23 cellular contexts compared by ENCODE assay signal in the genomic region with DNA sequence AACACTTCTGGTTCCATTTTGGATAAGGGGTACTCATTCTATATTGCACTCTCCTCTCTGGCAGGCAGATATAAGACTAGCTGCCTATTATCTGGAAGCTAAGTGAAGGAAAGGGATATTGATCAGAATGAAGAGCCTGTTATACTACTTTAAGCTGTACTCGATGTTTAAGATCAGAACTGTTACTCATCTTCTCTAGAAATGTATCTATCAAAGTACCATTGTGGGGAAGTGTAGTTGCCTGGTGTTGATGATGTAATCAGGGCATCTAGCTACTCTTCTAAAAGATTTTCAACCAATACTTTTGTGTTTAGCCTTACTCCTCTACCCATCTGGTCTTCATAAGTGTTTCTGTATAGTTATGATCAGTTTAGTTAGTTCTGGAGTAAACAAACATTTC. TPM values are rescaled to one million over a fixed set of nuclear protein-coding genes. Genes with fewer than 3 reads are reported as not detected.
DNase-seq lines count a peak whose midpoint lies in the region; ATAC-seq, FAIRE-seq and TF ChIP-seq lines count a peak whose summit lies in the region.
"Had no signal": no experiment of that assay in that cellular context is flagged by ENCODE, and none has a peak within 500 bp of the region (broad histone marks: within the 10 kb centered on the region; RNA-seq: fewer than 3 reads in every experiment).

No MANE protein-coding gene starts in this region.

- peak; percentile 60 for ATAC-seq in activated CD8-positive, alpha-beta T cell treated with anti-CD3 and anti-CD28 coated beads for 36 hours
- no peak for ATAC-seq in activated CD8-positive, alpha-beta T cell treated with anti-CD3 and anti-CD28 coated beads, Interleukin-2, amount 10 ng/mL, durations not matched to agents 7 days and 5 days
- ATAC-seq in HepG2 (no peak), right lobe of liver (no peak), GM12878 (peak; percentile 13; the same call in 2 of the 3 replicates), Right ventricle myocardium inferior (no peak)
- ATAC-seq: GM23338 had no signal

- SMC1A ChIA-PET in GM12878 (lab: Charles Lee; ENCODE audit: uncharacterized antibody, unreplicated experiment), result interaction anchor here (0.9 to 1.6 kb wide), 5 partner anchors 8 to 33 kb away, joined by 3 to 4 read pairs (median 3); no protein-coding TSS in a partner anchor

- H3K27me3 Mint-ChIP-seq in activated CD8-positive, alpha-beta T cell treated with anti-CD3 and anti-CD28 coated beads for 36 hours, result no peaks in the 10 kb centered on the region
- H3K27me3 Mint-ChIP-seq in activated CD8-positive, alpha-beta T cell treated with anti-CD3 and anti-CD28 coated beads, Interleukin-2, amount 10 ng/mL, durations not matched to agents 7 days and 5 days (ENCODE audit: low read depth), result no peaks in the 10 kb centered on the region
- H3K27me3 Mint-ChIP-seq: CD4-positive, alpha-beta memory T cell had no signal

- CTCF ChIA-PET in activated CD8-positive, alpha-beta T cell treated with anti-CD3 and anti-CD28 coated beads for 36 hours (lab: Charles Lee), result no interaction called here
- CTCF ChIA-PET in activated CD8-positive, alpha-beta T cell treated with anti-CD3 and anti-CD28 coated beads, Interleukin-2, amount 10 ng/mL, durations not matched to agents 7 days and 5 days (lab: Charles Lee), result interaction anchor here (1.1 to 1.2 kb wide), 2 partner anchors 11 to 23 kb away, joined by 3 to 4 read pairs; no protein-coding TSS in a partner anchor
- CTCF ChIA-PET in HepG2 (lab: Yijun Ruan, JAX; ENCODE audit: low intra/inter-chr PET ratio, low total read pairs) (no interaction called here), GM12878 (lab: Yijun Ruan, JAX) (interaction anchor here (0.7 kb wide), 2 partner anchors 23 to 380 kb away, joined by 3 read pairs; no protein-coding TSS in a partner anchor)

- TF ChIP-seq RAD21 in HepG2 (CRISPR knock-in tag; IDR thresholded peaks at IDR 0.05) (no peak), GM12878 (IDR thresholded peaks at IDR 0.05; ENCODE audit: insufficient read depth, low read depth, low read length) (no peak)

- FAIRE-seq in HepG2 (lab: Jason Lieb, UNC) (no peak), GM12878 (lab: Jason Lieb, UNC) (no peak)

- H3K4me2 ChIP-seq in HepG2 (ENCODE audit: low read depth, low read length) (no peak overlapping the region), GM12878 (ENCODE audit: control insufficient read depth, insufficient read depth) (no peak overlapping the region)
- H3K4me2 ChIP-seq: GM23338 had no signal

- H3K27me3 ChIP-seq in HepG2 (ENCODE audit: control insufficient read depth in 1 of 2, insufficient read depth in 2 of 2, low read length in 2 of 2) (no peaks in the 10 kb centered on the region; a peak in 1 of 5 replicates), right lobe of liver (no peaks in the 10 kb centered on the region), GM12878 (replicated peaks in 1 of 2; ENCODE audit: control insufficient read depth in 2 of 2, insufficient read depth in 2 of 2, low read length in 1 of 2) (no peaks in the 10 kb centered on the region), tibial nerve (no peaks in the 10 kb centered on the region)
- H3K27me3 ChIP-seq: MG63 had no signal

- H3K79me2 ChIP-seq in HepG2 (ENCODE audit: insufficient read depth, low read length) (peaks cover 30% of the 10 kb centered on the region), GM12878 (ENCODE audit: control insufficient read depth, insufficient read depth, low read length) (peaks cover 13% of the 10 kb centered on the region)

- BruUV-seq in HepG2 (replicated peaks; lab: Mats Ljungman, UMichigan), result no TSS peak
- no TSS peak for BruUV-seq in GM12878 (replicated peaks; lab: Mats Ljungman, UMichigan)

- H3K4me3 Mint-ChIP-seq in activated CD8-positive, alpha-beta T cell treated with anti-CD3 and anti-CD28 coated beads for 36 hours, result no peak overlapping the region
- H3K4me3 Mint-ChIP-seq in activated CD8-positive, alpha-beta T cell treated with anti-CD3 and anti-CD28 coated beads, Interleukin-2, amount 10 ng/mL, durations not matched to agents 7 days and 5 days, result no peak overlapping the region
- H3K4me3 Mint-ChIP-seq: CD4-positive, alpha-beta memory T cell; GM23338; H9; HFFc6 had no signal

- H2AFZ ChIP-seq in HepG2 (ENCODE audit: low read length) (no peak overlapping the region), GM12878 (ENCODE audit: control insufficient read depth, low read depth, low read length) (no peak overlapping the region)
- H2AFZ ChIP-seq: GM23338 had no signal

- intact Hi-C loops in activated CD8-positive, alpha-beta T cell treated with anti-CD3 and anti-CD28 coated beads for 36 hours (cut with micrococcal nuclease), result loop anchor here (10.0 kb wide), 1 partner anchor 283 kb away; no protein-coding TSS in a partner anchor
- intact Hi-C loops in HepG2 (cut with micrococcal nuclease; ENCODE audit: unreplicated experiment) (no loop called here), right lobe of liver (cut with DNase I) (no loop called here), GM12878 (cut with micrococcal nuclease; ENCODE audit: unreplicated experiment) (no loop called here), Right ventricle myocardium inferior (cut with DNase I) (loop anchor here (10.0 kb wide), 1 partner anchor 283 kb away; no protein-coding TSS in a partner anchor)

- H3K4me3 ChIP-seq in HepG2 (replicated peaks in 1 of 3; ENCODE audit: insufficient read depth in 1 of 3, low read depth in 2 of 3, low read length in 3 of 3) (no peak overlapping the region), right lobe of liver (no peak overlapping the region), GM12878 (no peak overlapping the region), tibial nerve (no peak overlapping the region)
- H3K4me3 ChIP-seq: GM23338, MG63 had no signal

- H4K20me1 ChIP-seq in HepG2 (ENCODE audit: insufficient read depth, low read length), result no peaks in the 10 kb centered on the region; the same call in 1 of the 2 replicates
- H4K20me1 ChIP-seq in GM12878 (ENCODE audit: control insufficient read depth, insufficient read depth), result no peaks in the 10 kb centered on the region

- no peak for TF ChIP-seq POLR2A in HepG2 (IDR thresholded peaks at IDR 0.05; ENCODE audit: insufficient read depth in 1 of 2, low read depth in 2 of 2, low read length in 2 of 2)
- TF ChIP-seq POLR2A in right lobe of liver (IDR thresholded peaks at IDR 0.05), result no peak
- no peak for TF ChIP-seq POLR2A in GM12878 (IDR thresholded peaks at IDR 0.05; ENCODE audit: low read depth, low read length)
- no peak for TF ChIP-seq POLR2A in tibial nerve (IDR thresholded peaks at IDR 0.05)

- peaks cover 16% of the 10 kb centered on the region for H3K4me1 ChIP-seq in HepG2 (ENCODE audit: insufficient read depth, low read length)
- peaks cover 0 to 4% (median 0%) of the 10 kb centered on the region in 4 donors for H3K4me1 ChIP-seq in right lobe of liver
- no peaks in the 10 kb centered on the region for H3K4me1 ChIP-seq in GM12878 (ENCODE audit: control insufficient read depth, insufficient read depth, low read length)
- peaks cover 0 to 8% (median 0%) of the 10 kb centered on the region in 4 donors for H3K4me1 ChIP-seq in tibial nerve

- no peak overlapping the region for H3K9ac ChIP-seq in HepG2 (ENCODE audit: insufficient read depth, low read depth, low read length)
- no peak overlapping the region for H3K9ac ChIP-seq in GM12878 (ENCODE audit: control insufficient read depth, insufficient read depth, low read length)

- WGBS in HepG2 (ENCODE audit: low lambda C conversion rate), result 88% methylated on average over 1 of the region's 1 CpG
- 100% methylated on average over 1 of the region's 1 CpG for WGBS in right lobe of liver (ENCODE audit: insufficient coverage, low coverage, low lambda C conversion rate, missing lambda C conversion rate)
- WGBS in GM12878 (ENCODE audit: insufficient coverage, insufficient replicate concordance, low lambda C conversion rate, missing lambda C conversion rate), result 0% methylated on average over 1 of the region's 1 CpG
- 90 to 97% methylated on average over 1 of the region's 1 CpG for WGBS in tibial nerve, 2 donors

- POLR2A ChIA-PET in activated CD8-positive, alpha-beta T cell treated with anti-CD3 and anti-CD28 coated beads for 36 hours (lab: Charles Lee), result no interaction called here
- POLR2A ChIA-PET in activated CD8-positive, alpha-beta T cell treated with anti-CD3 and anti-CD28 coated beads, Interleukin-2, amount 10 ng/mL, durations not matched to agents 7 days and 5 days (lab: Charles Lee), result no interaction called here
- POLR2A ChIA-PET in HepG2 (lab: Yijun Ruan, JAX) (no interaction called here), GM12878 (lab: Charles Lee) (interaction anchor here (0.5 to 1.2 kb wide), 2 partner anchors 9 to 1288 kb away, joined by 4 to 5 read pairs; no protein-coding TSS in a partner anchor)

- RAD21 ChIA-PET in GM12878 (lab: Charles Lee; ENCODE audit: unreplicated experiment), result no interaction called here

- H3K9me3 Mint-ChIP-seq in activated CD8-positive, alpha-beta T cell treated with anti-CD3 and anti-CD28 coated beads for 36 hours, result no peaks in the 10 kb centered on the region
- H3K9me3 Mint-ChIP-seq in activated CD8-positive, alpha-beta T cell treated with anti-CD3 and anti-CD28 coated beads, Interleukin-2, amount 10 ng/mL, durations not matched to agents 7 days and 5 days (ENCODE audit: insufficient read depth), result no peaks in the 10 kb centered on the region
- H3K9me3 Mint-ChIP-seq: CD4-positive, alpha-beta memory T cell; GM23338; H9; HFFc6 had no signal

- DNase-seq in activated CD8-positive, alpha-beta T cell treated with anti-CD3 and anti-CD28 coated beads for 36 hours, result no peak
- no peak for DNase-seq in activated CD8-positive, alpha-beta T cell treated with anti-CD3 and anti-CD28 coated beads, Interleukin-2, amount 10 ng/mL, durations not matched to agents 7 days and 5 days
- DNase-seq in HepG2 (ENCODE audit: low spot score) (no peak), right lobe of liver (no peak), GM12878 (ENCODE audit: low read depth, low spot score) (no peak), tibial nerve (ENCODE audit: low spot score in 2 of 2) (no peak), Right ventricle myocardium inferior (ENCODE audit: missing footprints) (no peak)
- DNase-seq: C1 segment of cervical spinal cord; CD4-positive, alpha-beta memory T cell; COR-L47; H9; HFFc6; KG1; MG63; NCI-H1048; NCI-H1417; NCI-H1694; NCI-H2029 treated with DMSO at 0.1 percent for 48 hours; NCI-H446 treated with DMSO at 0.1 percent for 48 hours; NCI-H526; RPMI8226; SHP77 had no signal

- TF ChIP-seq EP300 in HepG2 (IDR thresholded peaks at IDR 0.05; ENCODE audit: low read depth in 2 of 2, low read length in 2 of 2) (no peak), HepG2 (CRISPR knock-in tag; IDR thresholded peaks at IDR 0.05; ENCODE audit: borderline replicate concordance) (no peak), GM12878 (IDR thresholded peaks at IDR 0.05; ENCODE audit: borderline replicate concordance in 1 of 2, control insufficient read depth in 1 of 2, low read depth in 2 of 2, low read length in 2 of 2) (no peak), tibial nerve (IDR thresholded peaks at IDR 0.05) (no peak)

- no peak for TF ChIP-seq CTCF in activated CD8-positive, alpha-beta T cell treated with anti-CD3 and anti-CD28 coated beads for 36 hours (IDR thresholded peaks at IDR 0.05)
- TF ChIP-seq CTCF in HepG2 (CRISPR knock-in tag; IDR thresholded peaks at IDR 0.05) (no peak), right lobe of liver (IDR thresholded peaks at IDR 0.05) (no peak), GM12878 (IDR thresholded peaks at IDR 0.05 in 2 of 3, conservative IDR thresholded peaks at IDR 0.05 in 1 of 3; ENCODE audit: control insufficient read depth in 2 of 3, extremely low read depth in 1 of 3, insufficient read depth in 1 of 3, low read depth in 3 of 3, low read length in 3 of 3) (no peak), tibial nerve (IDR thresholded peaks at IDR 0.05) (no peak)

- H3K27ac ChIP-seq in HepG2 (ENCODE audit: extremely low read length, insufficient read depth, low read length) (no peak overlapping the region), right lobe of liver (no peak overlapping the region), GM12878 (ENCODE audit: control insufficient read depth, insufficient read depth) (no peak overlapping the region), tibial nerve (no peak overlapping the region)

- H3K4me1 Mint-ChIP-seq in activated CD8-positive, alpha-beta T cell treated with anti-CD3 and anti-CD28 coated beads for 36 hours (ENCODE audit: low read depth), result peaks cover 29% of the 10 kb centered on the region
- peaks cover 12% of the 10 kb centered on the region for H3K4me1 Mint-ChIP-seq in activated CD8-positive, alpha-beta T cell treated with anti-CD3 and anti-CD28 coated beads, Interleukin-2, amount 10 ng/mL, durations not matched to agents 7 days and 5 days (ENCODE audit: low read depth)

- H3K27ac Mint-ChIP-seq in activated CD8-positive, alpha-beta T cell treated with anti-CD3 and anti-CD28 coated beads for 36 hours, result no peak overlapping the region
- no peak overlapping the region for H3K27ac Mint-ChIP-seq in activated CD8-positive, alpha-beta T cell treated with anti-CD3 and anti-CD28 coated beads, Interleukin-2, amount 10 ng/mL, durations not matched to agents 7 days and 5 days
- H3K27ac Mint-ChIP-seq: CD4-positive, alpha-beta memory T cell; GM23338; H9; HFFc6 had no signal

- in situ Hi-C loops in HepG2 (cut with HindIII; ENCODE audit: extremely low pct_ligation_motif_present, low pct_unique_long_range_greater_than_20kb) (no loop called here), GM12878 (cut with MboI) (no loop called here)

- H3K36me3 Mint-ChIP-seq in activated CD8-positive, alpha-beta T cell treated with anti-CD3 and anti-CD28 coated beads for 36 hours (ENCODE audit: low read depth), result peaks cover 3% of the 10 kb centered on the region
- peaks cover 2% of the 10 kb centered on the region for H3K36me3 Mint-ChIP-seq in activated CD8-positive, alpha-beta T cell treated with anti-CD3 and anti-CD28 coated beads, Interleukin-2, amount 10 ng/mL, durations not matched to agents 7 days and 5 days (ENCODE audit: low read depth)

- H3K9me3 ChIP-seq in HepG2 (ENCODE audit: low read length) (no peaks in the 10 kb centered on the region), right lobe of liver (no peaks in the 10 kb centered on the region), GM12878 (replicated peaks; ENCODE audit: control insufficient read depth, insufficient read depth, low read length) (no peaks in the 10 kb centered on the region), tibial nerve (peaks cover 0 to 7% (median 0%) of the 10 kb centered on the region in 4 donors)
- H3K9me3 ChIP-seq: MG63 had no signal

- H3K36me3 ChIP-seq in HepG2 (replicated peaks in 1 of 2; ENCODE audit: control insufficient read depth in 1 of 2, insufficient read depth in 2 of 2, low read length in 2 of 2) (no peaks in the 10 kb centered on the region), right lobe of liver (no peaks in the 10 kb centered on the region), GM12878 (ENCODE audit: control insufficient read depth in 2 of 2, insufficient read depth in 2 of 2, low read length in 1 of 2) (no peaks in the 10 kb centered on the region), tibial nerve (peaks cover 0 to 9% (median 0%) of the 10 kb centered on the region in 3 donors)
- H3K36me3 ChIP-seq: MG63 had no signal

RNA-seq across cellular contexts. Expression of gene CAMKMT, which starts 5.8 kb away (rescaled TPM):
- 10 to 100 TPM; 12.1 to 14.1 TPM for total RNA-seq in activated CD8-positive, alpha-beta T cell treated with anti-CD3 and anti-CD28 coated beads for 36 hours
- total RNA-seq in activated CD8-positive, alpha-beta T cell treated with anti-CD3 and anti-CD28 coated beads, Interleukin-2, amount 10 ng/mL, durations not matched to agents 7 days and 5 days, result 10 to 100 TPM; 11.2 to 12.7 TPM
- total RNA-seq in HepG2 (2016; rRNA removed; fragmentation: Illumina TruSeq; extraction: Trizol) (15.3 and 20.8 TPM in 2 replicates), right lobe of liver (1 to 10 TPM; 2.0 to 7.4 (median 5.2) TPM), GM12878 (2014; rRNA removed) (12.4 and 12.5 TPM in 2 replicates), GM12878 (2014; rRNA removed; fragmentation: Illumina TruSeq; extraction: Trizol) (7.9 and 10.9 TPM in 2 replicates), GM12878 (2021) (10.5 and 13.9 TPM in 2 replicates), tibial nerve (10 to 100 TPM in 1 of 4 donors, 1 to 10 TPM in 3; 8.4 to 14.1 (median 9.7) TPM), Right ventricle myocardium inferior (4.6 TPM)
- total RNA-seq in HepG2 (2016; cell fraction: cytosol; rRNA removed; fragmentation: Illumina TruSeq; extraction: Trizol; ENCODE audit: low read depth), result 7.2 and 7.4 TPM in 2 replicates
- 16.8 and 17.7 TPM in 2 replicates for total RNA-seq in HepG2 (2016; cell fraction: insoluble cytoplasmic fraction; rRNA removed; fragmentation: Illumina TruSeq; extraction: Trizol)
- 7.1 and 9.1 TPM in 2 replicates for total RNA-seq in HepG2 (2016; cell fraction: membrane; rRNA removed; fragmentation: Illumina TruSeq; extraction: Trizol)
- total RNA-seq in HepG2 (2016; cell fraction: nucleus; rRNA removed; fragmentation: Illumina TruSeq; extraction: Trizol), result 33.5 and 39.9 TPM in 2 replicates
- polyA plus RNA-seq in HepG2 (2011; rRNA removed) (4.9 and 6.9 TPM in 2 replicates), GM12878 (2011; rRNA removed) (11.9 and 19.7 TPM in 2 replicates), GM12878 (2014; fragmentation: Illumina TruSeq; extraction: Trizol) (12.4 and 18.4 TPM in 2 replicates), GM12878 (2014; fragmentation: Nextera tagmentation; extraction: Ambion mirVana) (1 to 10 TPM; 2.7 to 3.7 TPM), GM12878 (2014; rRNA removed) (11.7 and 12.3 TPM in 2 replicates), GM12878 (2016; fragmentation: Nextera tagmentation; extraction: Ambion mirVana) (10 to 100 TPM; 11.9 to 16.0 TPM)
- 4.7 and 4.9 TPM in 2 replicates for polyA plus RNA-seq in HepG2 (2011; cell fraction: cytosol; rRNA removed)
- 5.4 and 5.7 TPM in 2 replicates for polyA plus RNA-seq in HepG2 (2011; cell fraction: nucleus; rRNA removed)
- polyA plus RNA-seq in HepG2 (2012), result 6.8 and 9.4 TPM in 2 replicates
- polyA plus RNA-seq in HepG2 (2016; cell fraction: cytosol; fragmentation: Illumina TruSeq; extraction: Trizol; ENCODE audit: low read depth), result 3.3 and 4.4 TPM in 2 replicates
- polyA plus RNA-seq in HepG2 (2016; cell fraction: insoluble cytoplasmic fraction; fragmentation: Illumina TruSeq; extraction: Trizol; ENCODE audit: low read depth), result 22.6 and 23.5 TPM in 2 replicates
- 6.3 and 7.0 TPM in 2 replicates for polyA plus RNA-seq in HepG2 (2016; cell fraction: membrane; fragmentation: Illumina TruSeq; extraction: Trizol; ENCODE audit: low read depth)
- polyA plus RNA-seq in HepG2 (2016; cell fraction: nucleus; fragmentation: Illumina TruSeq; extraction: Trizol; ENCODE audit: insufficient read depth, low read depth), result 16.3 and 17.1 TPM in 2 replicates
- polyA minus RNA-seq in HepG2 (2011; rRNA and poly(A)+ RNA removed; ENCODE audit: low replicate concordance), result 6.4 and 7.6 TPM in 2 replicates
- polyA minus RNA-seq in HepG2 (2011; cell fraction: cytosol; rRNA and poly(A)+ RNA removed), result 3.4 and 7.7 TPM in 2 replicates
- 48.0 and 55.1 TPM in 2 replicates for polyA minus RNA-seq in HepG2 (2011; cell fraction: nucleus; rRNA and poly(A)+ RNA removed)
- 76.6 and 78.5 TPM in 2 replicates for total RNA-seq in GM12878 (2013; cell fraction: nucleolus; rRNA removed)
- polyA plus RNA-seq in GM12878 (2011; ENCODE audit: low read depth), result 4.6 TPM
- polyA plus RNA-seq in GM12878 (2011; cell fraction: cytosol; rRNA removed), result 5.7 and 8.5 TPM in 2 replicates
- polyA plus RNA-seq in GM12878 (2011; cell fraction: nucleus; rRNA removed), result 9.1 and 10.3 TPM in 2 replicates
- polyA plus RNA-seq in GM12878 (2012), result 6.1 and 7.3 TPM in 2 replicates
- 9.4 and 12.6 TPM in 2 replicates for polyA minus RNA-seq in GM12878 (2011; rRNA and poly(A)+ RNA removed)
- 3.1 and 5.2 TPM in 2 replicates for polyA minus RNA-seq in GM12878 (2011; cell fraction: cytosol; rRNA and poly(A)+ RNA removed)
- polyA minus RNA-seq in GM12878 (2011; cell fraction: nucleus; rRNA and poly(A)+ RNA removed), result 26.0 and 49.2 TPM in 2 replicates

RNA-seq across cellular contexts. Expression of gene PREPL, which starts 6.3 kb away (rescaled TPM):
- total RNA-seq in activated CD8-positive, alpha-beta T cell treated with anti-CD3 and anti-CD28 coated beads for 36 hours, result 10 to 100 TPM; 25.0 to 25.2 TPM
- 10 to 100 TPM; 19.5 to 21.0 TPM for total RNA-seq in activated CD8-positive, alpha-beta T cell treated with anti-CD3 and anti-CD28 coated beads, Interleukin-2, amount 10 ng/mL, durations not matched to agents 7 days and 5 days
- total RNA-seq in HepG2 (2016; rRNA removed; fragmentation: Illumina TruSeq; extraction: Trizol) (34.3 and 56.1 TPM in 2 replicates), right lobe of liver (10 to 100 TPM; 13.6 to 20.8 (median 19.6) TPM), GM12878 (2014; rRNA removed) (19.7 and 25.2 TPM in 2 replicates), GM12878 (2014; rRNA removed; fragmentation: Illumina TruSeq; extraction: Trizol) (19.9 and 21.8 TPM in 2 replicates), GM12878 (2021) (20.9 and 21.7 TPM in 2 replicates), tibial nerve (10 to 100 TPM; 33.0 to 69.5 (median 60.2) TPM), Right ventricle myocardium inferior (76.7 TPM)
- 3.1 and 3.2 TPM in 2 replicates for total RNA-seq in HepG2 (2016; cell fraction: cytosol; rRNA removed; fragmentation: Illumina TruSeq; extraction: Trizol; ENCODE audit: low read depth)
- total RNA-seq in HepG2 (2016; cell fraction: insoluble cytoplasmic fraction; rRNA removed; fragmentation: Illumina TruSeq; extraction: Trizol), result 33.6 and 53.1 TPM in 2 replicates
- 8.3 and 10.0 TPM in 2 replicates for total RNA-seq in HepG2 (2016; cell fraction: membrane; rRNA removed; fragmentation: Illumina TruSeq; extraction: Trizol)
- total RNA-seq in HepG2 (2016; cell fraction: nucleus; rRNA removed; fragmentation: Illumina TruSeq; extraction: Trizol), result 34.9 and 36.8 TPM in 2 replicates
- polyA plus RNA-seq in HepG2 (2011; rRNA removed) (15.2 and 19.7 TPM in 2 replicates), GM12878 (2011; rRNA removed) (43.0 and 59.4 TPM in 2 replicates), GM12878 (2014; fragmentation: Illumina TruSeq; extraction: Trizol) (26.7 and 31.5 TPM in 2 replicates), GM12878 (2014; fragmentation: Nextera tagmentation; extraction: Ambion mirVana) (1 to 10 TPM; 9.2 to 9.6 TPM), GM12878 (2014; rRNA removed) (13.0 and 19.3 TPM in 2 replicates), GM12878 (2016; fragmentation: Nextera tagmentation; extraction: Ambion mirVana) (10 to 100 TPM; 27.7 TPM)
- polyA plus RNA-seq in HepG2 (2011; cell fraction: cytosol; rRNA removed), result 5.9 and 10.5 TPM in 2 replicates
- polyA plus RNA-seq in HepG2 (2011; cell fraction: nucleus; rRNA removed), result 11.8 and 17.5 TPM in 2 replicates
- polyA plus RNA-seq in HepG2 (2012), result 17.9 and 21.6 TPM in 2 replicates
- 0.65 and 0.70 TPM in 2 replicates for polyA plus RNA-seq in HepG2 (2016; cell fraction: cytosol; fragmentation: Illumina TruSeq; extraction: Trizol; ENCODE audit: low read depth)
- 40.9 and 42.7 TPM in 2 replicates for polyA plus RNA-seq in HepG2 (2016; cell fraction: insoluble cytoplasmic fraction; fragmentation: Illumina TruSeq; extraction: Trizol; ENCODE audit: low read depth)
- 2.1 and 2.8 TPM in 2 replicates for polyA plus RNA-seq in HepG2 (2016; cell fraction: membrane; fragmentation: Illumina TruSeq; extraction: Trizol; ENCODE audit: low read depth)
- polyA plus RNA-seq in HepG2 (2016; cell fraction: nucleus; fragmentation: Illumina TruSeq; extraction: Trizol; ENCODE audit: insufficient read depth, low read depth), result 23.0 and 23.6 TPM in 2 replicates
- 17.1 and 20.9 TPM in 2 replicates for polyA minus RNA-seq in HepG2 (2011; rRNA and poly(A)+ RNA removed; ENCODE audit: low replicate concordance)
- polyA minus RNA-seq in HepG2 (2011; cell fraction: cytosol; rRNA and poly(A)+ RNA removed), result 13.7 and 16.0 TPM in 2 replicates
- 54.3 and 66.9 TPM in 2 replicates for polyA minus RNA-seq in HepG2 (2011; cell fraction: nucleus; rRNA and poly(A)+ RNA removed)
- total RNA-seq in GM12878 (2013; cell fraction: nucleolus; rRNA removed), result 122 and 125 TPM in 2 replicates
- 5.0 TPM for polyA plus RNA-seq in GM12878 (2011; ENCODE audit: low read depth)
- polyA plus RNA-seq in GM12878 (2011; cell fraction: cytosol; rRNA removed), result 12.2 and 13.8 TPM in 2 replicates
- 33.4 and 45.9 TPM in 2 replicates for polyA plus RNA-seq in GM12878 (2011; cell fraction: nucleus; rRNA removed)
- 8.1 and 13.8 TPM in 2 replicates for polyA plus RNA-seq in GM12878 (2012)
- 24.0 and 32.0 TPM in 2 replicates for polyA minus RNA-seq in GM12878 (2011; rRNA and poly(A)+ RNA removed)
- 7.4 and 12.1 TPM in 2 replicates for polyA minus RNA-seq in GM12878 (2011; cell fraction: cytosol; rRNA and poly(A)+ RNA removed)
- polyA minus RNA-seq in GM12878 (2011; cell fraction: nucleus; rRNA and poly(A)+ RNA removed), result 24.2 and 26.5 TPM in 2 replicates

Comparison
In these comparisons a context has a peak if more than half of its experiments do, and no peak if none do; other contexts are left out.
1. ATAC-seq: peak in activated CD8-positive, alpha-beta T cell treated with anti-CD3 and anti-CD28 coated beads for 36 hours (single experiment) and GM12878 (single experiment); none in activated CD8-positive, alpha-beta T cell treated with anti-CD3 and anti-CD28 coated beads, Interleukin-2, amount 10 ng/mL, durations not matched to agents 7 days and 5 days (single experiment), HepG2 (single experiment), right lobe of liver (0 of 4) and Right ventricle myocardium inferior (single experiment).
2. CTCF ChIA-PET loops: an anchor here in activated CD8-positive, alpha-beta T cell treated with anti-CD3 and anti-CD28 coated beads, Interleukin-2, amount 10 ng/mL, durations not matched to agents 7 days and 5 days (1.1 to 1.2 kb wide) and GM12878 (0.7 kb wide); none called in activated CD8-positive, alpha-beta T cell treated with anti-CD3 and anti-CD28 coated beads for 36 hours and HepG2.
3. intact Hi-C loops: an anchor here in activated CD8-positive, alpha-beta T cell treated with anti-CD3 and anti-CD28 coated beads for 36 hours (10.0 kb wide) and Right ventricle myocardium inferior (10.0 kb wide); none called in HepG2, right lobe of liver and GM12878.